Comparison of ENCODE assay signal across 7 cellular contexts in genomic region chr4:69190621-69191020, GRCh38. TPM values are rescaled to one million over a fixed set of nuclear protein-coding genes. Genes with fewer than 3 reads are reported as not detected.
"Had no signal": no experiment of that assay in that cellular context is flagged by ENCODE, and none has a peak within 500 bp of the region (broad histone marks: within the 10 kb centered on the region; RNA-seq: fewer than 3 reads in every experiment).

No MANE protein-coding gene starts in this region.

RNA-seq across cellular contexts. Expression of gene UGT2B11, which starts 23.9 kb away (rescaled TPM):
- total RNA-seq: GM23248, GM23338, H1, H4, H7, H9, HFFc6 had no signal
- polyA plus RNA-seq: GM23248, GM23338, H1 had no signal
